16 cellular contexts compared by ENCODE assay signal in genomic region chr1:6378096-6378746, GRCh38. TPM values are rescaled to one million over a fixed set of nuclear protein-coding genes. Genes with fewer than 3 reads are reported as not detected.
DNase-seq lines count a peak whose midpoint lies in the region; ATAC-seq and TF ChIP-seq lines count a peak whose summit lies in the region.
"Had no signal": no experiment of that assay in that cellular context is flagged by ENCODE, and none has a peak within 500 bp of the region (broad histone marks: within the 10 kb centered on the region; RNA-seq: fewer than 3 reads in every experiment).

No MANE protein-coding gene starts in this region.

- no TSS peak for BruUV-seq in A673 (replicated peaks; lab: Mats Ljungman, UMichigan)

- H3K4me1 ChIP-seq in BLaER1 treated with 17β-estradiol and CSF1 and Interleukin-3, amounts not matched to agents 10 nM and 100 nM: peaks cover 0 to 27% (median 13%) of the 10 kb centered on the region in 10 experiments; a peak in 15 of 20 replicates
- no peaks in the 10 kb centered on the region for H3K4me1 ChIP-seq in A673 (ENCODE audit: insufficient read depth, low read length, poor library complexity, severe bottlenecking)
- no peaks in the 10 kb centered on the region for H3K4me1 ChIP-seq in esophagus muscularis mucosa
- no peaks in the 10 kb centered on the region for H3K4me1 ChIP-seq in upper lobe of left lung
- H3K4me1 ChIP-seq: adrenal gland, prostate gland had no signal

- intact Hi-C loops in A673 (cut with micrococcal nuclease; ENCODE audit: unreplicated experiment) (no loop called here), esophagus muscularis mucosa (cut with DNase I) (no loop called here)

- peak overlapping the region in 4 of 11 experiments; percentile 24 to 57 (median 50); a peak in 6 of 22 replicates for H3K9ac ChIP-seq in BLaER1 treated with 17β-estradiol and CSF1 and Interleukin-3, amounts not matched to agents 10 nM and 100 nM

- peak overlapping the region in 4 of 11 experiments; percentile 47 to 66 (median 60); a peak in 6 of 22 replicates for H3K27ac ChIP-seq in BLaER1 treated with 17β-estradiol and CSF1 and Interleukin-3, amounts not matched to agents 10 nM and 100 nM
- H3K27ac ChIP-seq in A673 (ENCODE audit: low read depth, low read length, poor library complexity, severe bottlenecking) (no peak overlapping the region), esophagus muscularis mucosa (replicated peaks in 1 of 4) (no peak overlapping the region), upper lobe of left lung (no peak overlapping the region)
- H3K27ac ChIP-seq: adrenal gland, HL-60, prostate gland had no signal

- DNase-seq in HuH-7 (ENCODE audit: low spot score) (peak; percentile 66), RPMI8226 (peak; percentile 35), fibroblast of villous mesenchyme (ENCODE audit: low read depth) (no peak), A673 (ENCODE audit: low spot score) (no peak), esophagus muscularis mucosa (ENCODE audit: extremely low spot score) (no peak), GOT3 (lab: John Stamatoyannopoulos, UW) (no peak), upper lobe of left lung (no peak)
- DNase-seq: activated B cell treated with CpG ODN at 0.5 μM for 24 hours; adrenal gland; C1 segment of cervical spinal cord; MM.1S; NCI-H226; stimulated activated CD4-positive, alpha-beta T cell treated with anti-CD3 and anti-CD28 coated beads, Interleukin-4, amount 100 ng/mL, for 24 hours had no signal

- CTCF ChIA-PET in A673 (lab: Charles Lee): no interaction called here

- ATAC-seq in upper lobe of left lung (ENCODE audit: low FRiP score in 2 of 2): no peak

- H3K4me3 ChIP-seq in BLaER1 treated with 17β-estradiol and CSF1 and Interleukin-3, amounts not matched to agents 10 nM and 100 nM: no peak overlapping the region
- no peak overlapping the region for H3K4me3 ChIP-seq in fibroblast of villous mesenchyme (ENCODE audit: low read depth, low read length)
- no peak overlapping the region for H3K4me3 ChIP-seq in A673 (ENCODE audit: low read depth, low read length, poor library complexity, severe bottlenecking)
- no peak overlapping the region for H3K4me3 ChIP-seq in esophagus muscularis mucosa
- H3K4me3 ChIP-seq in upper lobe of left lung: no peak overlapping the region
- H3K4me3 ChIP-seq: adrenal gland, prostate gland had no signal

- H3K36me3 ChIP-seq in BLaER1 treated with 17β-estradiol and CSF1 and Interleukin-3, amounts not matched to agents 10 nM and 100 nM: peaks cover 0 to 9% (median 5%) of the 10 kb centered on the region in 11 experiments; a peak in 8 of 22 replicates
- H3K36me3 ChIP-seq in A673 (ENCODE audit: insufficient read depth, low read length, poor library complexity, severe bottlenecking) (no peaks in the 10 kb centered on the region), esophagus muscularis mucosa (no peaks in the 10 kb centered on the region), upper lobe of left lung (no peaks in the 10 kb centered on the region)
- H3K36me3 ChIP-seq: adrenal gland, prostate gland had no signal

- TF ChIP-seq CTCF in fibroblast of villous mesenchyme (IDR thresholded peaks at IDR 0.05; ENCODE audit: insufficient read depth, low read depth, low read length) (peak; percentile 27), A673 (conservative IDR thresholded peaks at IDR 0.05; ENCODE audit: low read depth, low read length) (no peak), esophagus muscularis mucosa (IDR thresholded peaks at IDR 0.05) (no peak), upper lobe of left lung (IDR thresholded peaks at IDR 0.05) (no peak)

- H3K9me3 ChIP-seq in BLaER1 treated with 17β-estradiol and CSF1 and Interleukin-3, amounts not matched to agents 10 nM and 100 nM (replicated peaks in 1 of 11): peaks cover 10 to 15% (median 13%) of the 10 kb centered on the region in 11 experiments
- H3K9me3 ChIP-seq in A673 (ENCODE audit: low read depth, low read length, poor library complexity, severe bottlenecking) (peaks cover 6% of the 10 kb centered on the region), esophagus muscularis mucosa (peaks cover 0 to 5% (median 0%) of the 10 kb centered on the region in 4 donors), upper lobe of left lung (no peaks in the 10 kb centered on the region)
- H3K9me3 ChIP-seq: adrenal gland, prostate gland had no signal

- 83% methylated on average over 5 of the region's 12 CpGs for WGBS in esophagus muscularis mucosa
- 75 to 81% methylated on average over 9 to 10 of the region's 12 CpGs for WGBS in upper lobe of left lung, 2 donors

- POLR2A ChIA-PET in A673 (lab: Charles Lee; ENCODE audit: low non-redundant PET): no interaction called here

- H3K27me3 ChIP-seq in BLaER1 treated with 17β-estradiol and CSF1 and Interleukin-3, amounts not matched to agents 10 nM and 100 nM: no peaks in the 10 kb centered on the region
- H3K27me3 ChIP-seq in A673 (replicated peaks; ENCODE audit: insufficient read depth, low read depth, low read length, poor library complexity): no peaks in the 10 kb centered on the region
- H3K27me3 ChIP-seq in esophagus muscularis mucosa: no peaks in the 10 kb centered on the region
- H3K27me3 ChIP-seq in upper lobe of left lung: no peaks in the 10 kb centered on the region
- H3K27me3 ChIP-seq: adrenal gland had no signal

- H3K4me2 ChIP-seq in BLaER1 treated with 17β-estradiol and CSF1 and Interleukin-3, amounts not matched to agents 10 nM and 100 nM: peak overlapping the region in 8 of 11 experiments; percentile 39 to 67 (median 54); a peak in 13 of 22 replicates

- TF ChIP-seq EP300 in esophagus muscularis mucosa (IDR thresholded peaks at IDR 0.05) (no peak), upper lobe of left lung (IDR thresholded peaks at IDR 0.05) (no peak)

- H4K20me1 ChIP-seq in BLaER1 treated with 17β-estradiol and CSF1 and Interleukin-3, amounts not matched to agents 10 nM and 100 nM: peaks cover 0 to 46% (median 7%) of the 10 kb centered on the region in 11 experiments; a peak in 11 of 22 replicates

- TF ChIP-seq POLR2A in esophagus muscularis mucosa (IDR thresholded peaks at IDR 0.05; ENCODE audit: low read depth) (no peak), upper lobe of left lung (IDR thresholded peaks at IDR 0.05) (no peak)

RNA-seq across cellular contexts. Expression of gene ACOT7, which starts 15.3 kb away (rescaled TPM):
- total RNA-seq in fibroblast of villous mesenchyme (16.1 and 17.3 TPM in 2 replicates), A673 (2021) (129 and 132 TPM in 2 replicates), esophagus muscularis mucosa (10 to 100 TPM; 15.0 to 38.7 (median 28.6) TPM), upper lobe of left lung (10 to 100 TPM in 5 of 6 donors, 1 to 10 TPM in 1; 8.2 to 33.4 (median 26.5) TPM)

RNA-seq across cellular contexts. Expression of gene HES2, which starts 41.5 kb away (rescaled TPM):
- total RNA-seq in fibroblast of villous mesenchyme (0.43 TPM in 1 of 2 replicates, not detected in the other), A673 (2021) (not detected in 2 replicates), esophagus muscularis mucosa (not detected), upper lobe of left lung (10 to 100 TPM in 1 of 6 donors, 1 to 10 TPM in 5; 1.8 to 11.4 (median 3.7) TPM)
- total RNA-seq: activated B cell treated with CpG ODN at 0.5 μM for 24 hours had no signal

RNA-seq across cellular contexts. Expression of gene ESPN, which starts 46.4 kb away (rescaled TPM):
- total RNA-seq in fibroblast of villous mesenchyme: not detected in 2 replicates
- total RNA-seq in A673 (2021): not detected in 2 replicates
- total RNA-seq in esophagus muscularis mucosa: 1 to 10 TPM in 2 of 4 donors, under 1 TPM in 1, not detected in 1; 0.33 to 1.0 (median 1.0) TPM
- total RNA-seq in upper lobe of left lung: 10 to 100 TPM in 2 of 6 donors, 1 to 10 TPM in 4; 2.1 to 27.2 (median 4.8) TPM

Comparison
In these comparisons a context has a peak if more than half of its experiments do, and no peak if none do; other contexts are left out.
1. DNase-seq: peak in HuH-7 (single experiment) and RPMI8226 (single experiment); none in fibroblast of villous mesenchyme (single experiment), A673 (single experiment), esophagus muscularis mucosa (single experiment), GOT3 (single experiment) and upper lobe of left lung (0 of 2).